Comparison of ENCODE assay signal across 19 cellular contexts in the genomic region with DNA sequence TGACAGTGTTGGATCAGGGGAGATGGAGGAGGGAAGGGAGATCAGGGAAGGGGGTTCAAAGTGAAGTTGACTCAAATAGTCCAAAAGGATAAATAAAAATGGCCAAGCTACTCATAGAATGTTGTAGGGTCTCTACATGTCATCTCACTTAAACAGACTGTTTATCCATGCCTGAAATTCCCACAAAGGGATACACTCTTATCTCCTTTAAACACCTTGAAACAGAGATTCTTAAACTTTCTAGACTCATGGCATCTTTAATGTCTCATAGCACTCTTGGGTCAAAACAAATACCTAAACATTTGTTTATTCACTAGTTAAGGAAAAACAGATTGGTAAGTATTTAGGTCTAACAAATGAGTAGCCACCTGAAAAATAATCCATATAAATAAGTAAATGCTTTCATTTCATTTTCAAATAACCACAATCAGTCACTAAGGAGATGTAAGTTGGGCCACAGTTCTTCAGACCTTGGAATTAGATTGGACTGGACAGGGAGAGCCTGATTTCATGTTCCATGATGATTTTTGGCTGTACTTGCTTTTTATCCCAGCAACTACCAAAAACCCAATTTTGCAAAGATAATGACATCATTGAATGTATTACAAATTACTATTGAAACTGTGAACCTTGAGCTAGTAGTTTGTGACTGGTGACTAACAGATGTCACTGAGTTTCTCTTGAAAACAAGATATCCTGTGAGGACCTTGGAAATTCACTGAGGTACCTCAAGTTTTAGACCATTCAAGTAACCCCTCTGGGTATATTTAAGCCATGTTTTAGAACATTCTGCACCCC.
DNase-seq lines count a peak whose midpoint lies in the region; ATAC-seq, FAIRE-seq and TF ChIP-seq lines count a peak whose summit lies in the region.
"Had no signal": no experiment of that assay in that cellular context is flagged by ENCODE, and none has a peak within 500 bp of the region (broad histone marks: within the 10 kb centered on the region; RNA-seq: fewer than 3 reads in every experiment).

No MANE protein-coding gene starts in this region.

- H4K20me1 ChIP-seq in HepG2 (ENCODE audit: insufficient read depth, low read length), result no peaks in the 10 kb centered on the region
- H4K20me1 ChIP-seq in GM12878 (ENCODE audit: control insufficient read depth, insufficient read depth), result no peaks in the 10 kb centered on the region
- H4K20me1 ChIP-seq: BLaER1 treated with 17β-estradiol and CSF1 and Interleukin-3, amounts not matched to agents 10 nM and 100 nM had no signal

- RAD21 ChIA-PET in GM12878 (lab: Charles Lee; ENCODE audit: unreplicated experiment), result interaction anchor here (1.0 kb wide), 1 partner anchor 94 kb away, joined by 4 read pairs; no protein-coding TSS in a partner anchor

- POLR2A ChIA-PET in HepG2 (lab: Yijun Ruan, JAX), result no interaction called here
- POLR2A ChIA-PET in GM12878 (lab: Charles Lee), result no interaction called here

- H3K4me2 ChIP-seq in HepG2 (ENCODE audit: low read depth, low read length), result no peak overlapping the region
- H3K4me2 ChIP-seq in GM12878 (ENCODE audit: control insufficient read depth, insufficient read depth), result no peak overlapping the region
- H3K4me2 ChIP-seq: A549; BLaER1 treated with 17β-estradiol and CSF1 and Interleukin-3, amounts not matched to agents 10 nM and 100 nM had no signal

- in situ Hi-C loops in HepG2 (cut with HindIII; ENCODE audit: extremely low pct_ligation_motif_present, low pct_unique_long_range_greater_than_20kb), result no loop called here
- in situ Hi-C loops in GM12878 (cut with MboI), result no loop called here

- no peaks in the 10 kb centered on the region for H3K4me1 ChIP-seq in HepG2 (ENCODE audit: insufficient read depth, low read length)
- no peaks in the 10 kb centered on the region for H3K4me1 ChIP-seq in right lobe of liver
- no peaks in the 10 kb centered on the region for H3K4me1 ChIP-seq in GM12878 (ENCODE audit: control insufficient read depth, insufficient read depth, low read length)
- no peaks in the 10 kb centered on the region for H3K4me1 ChIP-seq in body of pancreas
- H3K4me1 ChIP-seq: A549; BLaER1 treated with 17β-estradiol and CSF1 and Interleukin-3, amounts not matched to agents 10 nM and 100 nM; Caco-2 had no signal

- TF ChIP-seq POLR2A in HepG2 (IDR thresholded peaks at IDR 0.05; ENCODE audit: insufficient read depth in 1 of 2, low read depth in 2 of 2, low read length in 2 of 2) (no peak), right lobe of liver (IDR thresholded peaks at IDR 0.05) (no peak), GM12878 (IDR thresholded peaks at IDR 0.05; ENCODE audit: low read depth, low read length) (no peak), body of pancreas (IDR thresholded peaks at IDR 0.05) (no peak)

- TF ChIP-seq CTCF in HepG2 (CRISPR knock-in tag; IDR thresholded peaks at IDR 0.05), result no peak
- no peak for TF ChIP-seq CTCF in right lobe of liver (IDR thresholded peaks at IDR 0.05)
- TF ChIP-seq CTCF in GM12878 (IDR thresholded peaks at IDR 0.05 in 2 of 3, conservative IDR thresholded peaks at IDR 0.05 in 1 of 3; ENCODE audit: control insufficient read depth in 2 of 3, extremely low read depth in 1 of 3, insufficient read depth in 1 of 3, low read depth in 3 of 3, low read length in 3 of 3), result no peak
- no peak for TF ChIP-seq CTCF in body of pancreas (IDR thresholded peaks at IDR 0.05)

- H2AFZ ChIP-seq in HepG2 (ENCODE audit: low read length) (no peak overlapping the region), GM12878 (ENCODE audit: control insufficient read depth, low read depth, low read length) (no peak overlapping the region)

- H3K9ac ChIP-seq in HepG2 (ENCODE audit: insufficient read depth, low read depth, low read length), result no peak overlapping the region
- no peak overlapping the region for H3K9ac ChIP-seq in GM12878 (ENCODE audit: control insufficient read depth, insufficient read depth, low read length)
- H3K9ac ChIP-seq: BLaER1 treated with 17β-estradiol and CSF1 and Interleukin-3, amounts not matched to agents 10 nM and 100 nM had no signal

- no peaks in the 10 kb centered on the region for H3K27me3 ChIP-seq in HepG2 (ENCODE audit: control insufficient read depth in 1 of 2, insufficient read depth in 2 of 2, low read length in 2 of 2)
- H3K27me3 ChIP-seq in right lobe of liver, result no peaks in the 10 kb centered on the region
- H3K27me3 ChIP-seq in GM12878 (replicated peaks in 1 of 2; ENCODE audit: control insufficient read depth in 2 of 2, insufficient read depth in 2 of 2, low read length in 1 of 2), result no peaks in the 10 kb centered on the region
- H3K27me3 ChIP-seq in body of pancreas, result no peaks in the 10 kb centered on the region
- H3K27me3 ChIP-seq: BLaER1 treated with 17β-estradiol and CSF1 and Interleukin-3, amounts not matched to agents 10 nM and 100 nM had no signal

- TF ChIP-seq RAD21 in HepG2 (CRISPR knock-in tag; IDR thresholded peaks at IDR 0.05), result no peak
- no peak for TF ChIP-seq RAD21 in GM12878 (IDR thresholded peaks at IDR 0.05; ENCODE audit: insufficient read depth, low read depth, low read length)

- no peaks in the 10 kb centered on the region for H3K79me2 ChIP-seq in HepG2 (ENCODE audit: insufficient read depth, low read length)
- no peaks in the 10 kb centered on the region for H3K79me2 ChIP-seq in GM12878 (ENCODE audit: control insufficient read depth, insufficient read depth, low read length)

- no peaks in the 10 kb centered on the region for H3K36me3 ChIP-seq in HepG2 (replicated peaks in 1 of 2; ENCODE audit: control insufficient read depth in 1 of 2, insufficient read depth in 2 of 2, low read length in 2 of 2)
- H3K36me3 ChIP-seq in right lobe of liver, result no peaks in the 10 kb centered on the region
- no peaks in the 10 kb centered on the region for H3K36me3 ChIP-seq in GM12878 (ENCODE audit: control insufficient read depth in 2 of 2, insufficient read depth in 2 of 2, low read length in 1 of 2)
- H3K36me3 ChIP-seq in body of pancreas (replicated peaks in 1 of 2; ENCODE audit: insufficient read depth in 1 of 2, low read depth in 2 of 2), result no peaks in the 10 kb centered on the region
- H3K36me3 ChIP-seq: BLaER1 treated with 17β-estradiol and CSF1 and Interleukin-3, amounts not matched to agents 10 nM and 100 nM had no signal

- FAIRE-seq in HepG2 (lab: Jason Lieb, UNC) (no peak), GM12878 (lab: Jason Lieb, UNC) (no peak)
- FAIRE-seq: A549, D721Med, GM12892, GM18507 had no signal

- TF ChIP-seq EP300 in HepG2 (IDR thresholded peaks at IDR 0.05; ENCODE audit: low read depth in 2 of 2, low read length in 2 of 2) (no peak), HepG2 (CRISPR knock-in tag; IDR thresholded peaks at IDR 0.05; ENCODE audit: borderline replicate concordance) (no peak), GM12878 (IDR thresholded peaks at IDR 0.05; ENCODE audit: borderline replicate concordance in 1 of 2, control insufficient read depth in 1 of 2, low read depth in 2 of 2, low read length in 2 of 2) (no peak)

- intact Hi-C loops in HepG2 (cut with micrococcal nuclease; ENCODE audit: unreplicated experiment) (no loop called here), right lobe of liver (cut with DNase I) (no loop called here), GM12878 (cut with micrococcal nuclease; ENCODE audit: unreplicated experiment) (no loop called here), body of pancreas (cut with DNase I) (no loop called here)

- DNase-seq in HepG2 (ENCODE audit: low spot score) (no peak), right lobe of liver (no peak), GM12878 (ENCODE audit: low read depth, low spot score) (no peak), NK-92 (lab: John Stamatoyannopoulos, UW; ENCODE audit: unreplicated experiment) (no peak), body of pancreas (no peak)
- DNase-seq: AML-193; Caco-2; Calu3; CD4-positive, alpha-beta T cell; CD8-positive, alpha-beta T cell; DMS79 treated with DMSO at 0.1 percent for 48 hours; GF-D8 had no signal

- BruUV-seq in HepG2 (replicated peaks; lab: Mats Ljungman, UMichigan), result no TSS peak
- BruUV-seq in GM12878 (replicated peaks; lab: Mats Ljungman, UMichigan), result no TSS peak

- CTCF ChIA-PET in HepG2 (lab: Yijun Ruan, JAX; ENCODE audit: low intra/inter-chr PET ratio, low total read pairs) (no interaction called here), GM12878 (lab: Yijun Ruan, JAX) (no interaction called here)

- no peak overlapping the region for H3K4me3 ChIP-seq in HepG2 (replicated peaks in 1 of 3; ENCODE audit: insufficient read depth in 1 of 3, low read depth in 2 of 3, low read length in 3 of 3)
- H3K4me3 ChIP-seq in right lobe of liver, result no peak overlapping the region
- H3K4me3 ChIP-seq in GM12878, result no peak overlapping the region
- H3K4me3 ChIP-seq in body of pancreas, result no peak overlapping the region
- H3K4me3 ChIP-seq: A549; BLaER1 treated with 17β-estradiol and CSF1 and Interleukin-3, amounts not matched to agents 10 nM and 100 nM had no signal

- ATAC-seq in HepG2 (no peak), right lobe of liver (no peak), GM12878 (no peak), body of pancreas (no peak)
- ATAC-seq: A549; CD8-positive, alpha-beta T cell had no signal

- H3K27ac ChIP-seq in HepG2 (ENCODE audit: extremely low read length, insufficient read depth, low read length) (no peak overlapping the region), right lobe of liver (no peak overlapping the region), GM12878 (ENCODE audit: control insufficient read depth, insufficient read depth) (no peak overlapping the region), body of pancreas (no peak overlapping the region)
- H3K27ac ChIP-seq: 22Rv1; A549; BLaER1 treated with 17β-estradiol and CSF1 and Interleukin-3, amounts not matched to agents 10 nM and 100 nM; C4-2B had no signal

- SMC1A ChIA-PET in GM12878 (lab: Charles Lee; ENCODE audit: uncharacterized antibody, unreplicated experiment), result interaction anchor here (0.6 kb wide), 1 partner anchor 94 kb away, joined by 5 read pairs; no protein-coding TSS in a partner anchor

- H3K9me3 ChIP-seq in HepG2 (ENCODE audit: low read length), result no peaks in the 10 kb centered on the region
- no peaks in the 10 kb centered on the region for H3K9me3 ChIP-seq in right lobe of liver
- no peaks in the 10 kb centered on the region for H3K9me3 ChIP-seq in GM12878 (replicated peaks; ENCODE audit: control insufficient read depth, insufficient read depth, low read length)
- no peaks in the 10 kb centered on the region for H3K9me3 ChIP-seq in body of pancreas
- H3K9me3 ChIP-seq: A549; BLaER1 treated with 17β-estradiol and CSF1 and Interleukin-3, amounts not matched to agents 10 nM and 100 nM; Caco-2 had no signal

TF ChIP-seq in HepG2, 621 proteins besides CTCF, POLR2A, EP300 and RAD21:
- no peak for TF ChIP-seq ZNF430 (CRISPR knock-in tag; IDR thresholded peaks at IDR 0.05)
- TF ChIP-seq CREB1 (IDR thresholded peaks at IDR 0.05), result 0 out of 2 replicates have a peak, but pooled peaks have one; percentile 4
- no peak for TF ChIP-seq CREB1 (CRISPR knock-in tag; IDR thresholded peaks at IDR 0.05)
- TF ChIP-seq ATF7 (IDR thresholded peaks at IDR 0.05), result peak; percentile 70
- no peak for TF ChIP-seq ATF7 (CRISPR knock-in tag; IDR thresholded peaks at IDR 0.05)

TF ChIP-seq in GM12878, 131 proteins besides CTCF, POLR2A, EP300 and RAD21 (continues in another document):
- no peak for TF ChIP-seq SPI1 (IDR thresholded peaks at IDR 0.05; ENCODE audit: borderline replicate concordance, insufficient read depth, low read depth, low read length)
- TF ChIP-seq ATF7 (IDR thresholded peaks at IDR 0.05; ENCODE audit: low read depth), result 0 out of 2 replicates have a peak, but pooled peaks have one; percentile 23
- no peak for TF ChIP-seq MTA2 (IDR thresholded peaks at IDR 0.05; ENCODE audit: low read depth)
